20 cellular contexts compared by ENCODE assay signal in the genomic region with DNA sequence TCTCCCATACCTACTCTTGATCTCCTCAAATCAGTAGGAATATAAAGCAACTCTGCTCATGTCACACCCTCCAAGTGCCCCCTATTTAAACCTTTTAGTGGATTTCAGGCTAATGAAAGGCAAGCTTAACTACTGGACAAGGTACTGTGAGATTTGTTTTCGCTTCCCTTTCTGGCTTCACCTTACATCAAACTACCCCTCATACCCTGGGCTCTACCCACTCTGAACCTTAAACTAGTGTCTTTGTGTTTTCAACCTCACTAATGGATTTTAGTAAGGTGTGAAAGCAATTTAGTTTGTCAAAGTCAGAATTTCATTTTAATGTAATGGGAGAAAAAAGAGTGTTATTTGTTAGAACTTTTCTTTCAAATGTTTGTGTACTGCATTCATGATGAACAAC.
DNase-seq lines count a peak whose midpoint lies in the region; ATAC-seq and TF ChIP-seq lines count a peak whose summit lies in the region.
"Had no signal": no experiment of that assay in that cellular context is flagged by ENCODE, and none has a peak within 500 bp of the region (broad histone marks: within the 10 kb centered on the region; RNA-seq: fewer than 3 reads in every experiment).

No MANE protein-coding gene starts in this region.

- H3K9me3 ChIP-seq in T-helper 17 cell (ENCODE audit: control insufficient read depth, low read length, poor library complexity, severe bottlenecking) = no peaks in the 10 kb centered on the region
- H3K9me3 ChIP-seq in uterus = no peaks in the 10 kb centered on the region
- H3K9me3 ChIP-seq: A549, Caco-2, Peyer's patch had no signal

- TF ChIP-seq CTCF in Calu3 (IDR thresholded peaks at IDR 0.05; ENCODE audit: unreplicated experiment) (no peak), nephron progenitor cell (IDR thresholded peaks at IDR 0.05) (no peak), GM13976 (IDR thresholded peaks at IDR 0.05; ENCODE audit: borderline replicate concordance, control extremely low read depth, extremely low read depth, insufficient read depth, missing control alignments) (no peak), uterus (IDR thresholded peaks at IDR 0.05) (no peak)

- no peak overlapping the region for H3K4me3 ChIP-seq in uterus
- H3K4me3 ChIP-seq: A549, Peyer's patch had no signal

- no peaks in the 10 kb centered on the region for H3K27me3 ChIP-seq in uterus
- H3K27me3 ChIP-seq: Peyer's patch had no signal

- no peak for DNase-seq in activated CD4-positive, alpha-beta memory T cell treated with anti-CD3 and anti-CD28 coated beads for 36 hours
- DNase-seq in activated CD4-positive, alpha-beta memory T cell treated with anti-CD3 and anti-CD28 coated beads, Interleukin-2, amount 10 ng/mL, durations not matched to agents 7 days and 5 days = no peak
- no peak for DNase-seq in Calu3
- DNase-seq in T-helper 17 cell = no peak
- no peak for DNase-seq in nephron progenitor cell
- no peak for DNase-seq in GM13976 (ENCODE audit: low spot score)
- DNase-seq in uterus = no peak
- DNase-seq: Caco-2, GOT3, NCI-H1105, NCI-H146, NCI-H2029, NCI-H2227 treated with DMSO at 0.1 percent for 48 hours, NCI-H510A, NCI-H774, Peyer's patch had no signal

- H3K4me3 Mint-ChIP-seq in activated CD4-positive, alpha-beta memory T cell treated with anti-CD3 and anti-CD28 coated beads for 36 hours = no peak overlapping the region
- no peak overlapping the region for H3K4me3 Mint-ChIP-seq in activated CD4-positive, alpha-beta memory T cell treated with anti-CD3 and anti-CD28 coated beads, Interleukin-2, amount 10 ng/mL, durations not matched to agents 7 days and 5 days
- H3K4me3 Mint-ChIP-seq in Calu3 (ENCODE audit: low read depth, unreplicated experiment) (no peak overlapping the region), T-helper 17 cell (no peak overlapping the region), nephron progenitor cell (no peak overlapping the region)
- H3K4me3 Mint-ChIP-seq: B cell, CD14-positive monocyte, IgD-negative memory B cell had no signal

- H3K27ac ChIP-seq in uterus = no peak overlapping the region
- H3K27ac ChIP-seq: Peyer's patch had no signal

- H3K4me1 Mint-ChIP-seq in activated CD4-positive, alpha-beta memory T cell treated with anti-CD3 and anti-CD28 coated beads for 36 hours (ENCODE audit: low read depth) = peaks cover 84% of the 10 kb centered on the region
- peaks cover 70% of the 10 kb centered on the region for H3K4me1 Mint-ChIP-seq in activated CD4-positive, alpha-beta memory T cell treated with anti-CD3 and anti-CD28 coated beads, Interleukin-2, amount 10 ng/mL, durations not matched to agents 7 days and 5 days
- H3K4me1 Mint-ChIP-seq in Calu3 (ENCODE audit: low read depth, unreplicated experiment) = peaks cover 63% of the 10 kb centered on the region
- H3K4me1 Mint-ChIP-seq in T-helper 17 cell = peaks cover 51% of the 10 kb centered on the region
- peaks cover 70% of the 10 kb centered on the region for H3K4me1 Mint-ChIP-seq in nephron progenitor cell
- H3K4me1 Mint-ChIP-seq: B cell, IgD-negative memory B cell had no signal

- BruUV-seq in Calu3 (replicated peaks; lab: Mats Ljungman, UMichigan) = no TSS peak

- no peaks in the 10 kb centered on the region for H3K9me3 Mint-ChIP-seq in activated CD4-positive, alpha-beta memory T cell treated with anti-CD3 and anti-CD28 coated beads for 36 hours
- H3K9me3 Mint-ChIP-seq in activated CD4-positive, alpha-beta memory T cell treated with anti-CD3 and anti-CD28 coated beads, Interleukin-2, amount 10 ng/mL, durations not matched to agents 7 days and 5 days = no peaks in the 10 kb centered on the region
- H3K9me3 Mint-ChIP-seq in Calu3 (ENCODE audit: low read depth, unreplicated experiment) = peaks cover 2% of the 10 kb centered on the region
- no peaks in the 10 kb centered on the region for H3K9me3 Mint-ChIP-seq in nephron progenitor cell

- ATAC-seq in T-helper 17 cell = no peak
- ATAC-seq: A549 had no signal

- no peaks in the 10 kb centered on the region for H3K36me3 ChIP-seq in uterus
- H3K36me3 ChIP-seq: Peyer's patch had no signal

- intact Hi-C loops in activated CD4-positive, alpha-beta memory T cell treated with anti-CD3 and anti-CD28 coated beads for 36 hours (cut with micrococcal nuclease) = no loop called here
- intact Hi-C loops in Calu3 (cut with micrococcal nuclease; ENCODE audit: unreplicated experiment) = no loop called here
- intact Hi-C loops in uterus (cut with DNase I; ENCODE audit: low total_unique reads) = no loop called here

- H3K4me1 ChIP-seq in uterus = no peaks in the 10 kb centered on the region

- in situ Hi-C loops in GM13976 (cut with MboI; ENCODE audit: low sequenced_read_pairs, unreplicated experiment) = no loop called here

- peak overlapping the region; percentile 24 for H3K27ac Mint-ChIP-seq in activated CD4-positive, alpha-beta memory T cell treated with anti-CD3 and anti-CD28 coated beads for 36 hours
- no peak overlapping the region for H3K27ac Mint-ChIP-seq in activated CD4-positive, alpha-beta memory T cell treated with anti-CD3 and anti-CD28 coated beads, Interleukin-2, amount 10 ng/mL, durations not matched to agents 7 days and 5 days
- H3K27ac Mint-ChIP-seq in Calu3 (ENCODE audit: unreplicated experiment) (peak overlapping the region; percentile 57), T-helper 17 cell (peak overlapping the region; percentile 62), nephron progenitor cell (peak overlapping the region; percentile 3)
- H3K27ac Mint-ChIP-seq: B cell, CD14-positive monocyte, IgD-negative memory B cell had no signal

- peaks cover 7% of the 10 kb centered on the region for H3K36me3 Mint-ChIP-seq in activated CD4-positive, alpha-beta memory T cell treated with anti-CD3 and anti-CD28 coated beads for 36 hours
- H3K36me3 Mint-ChIP-seq in activated CD4-positive, alpha-beta memory T cell treated with anti-CD3 and anti-CD28 coated beads, Interleukin-2, amount 10 ng/mL, durations not matched to agents 7 days and 5 days (ENCODE audit: low read depth) = no peaks in the 10 kb centered on the region
- H3K36me3 Mint-ChIP-seq in Calu3 (ENCODE audit: insufficient read depth, unreplicated experiment) (peaks cover 23% of the 10 kb centered on the region), T-helper 17 cell (ENCODE audit: low read depth) (peaks cover 6% of the 10 kb centered on the region), nephron progenitor cell (ENCODE audit: low read depth) (no peaks in the 10 kb centered on the region)
- H3K36me3 Mint-ChIP-seq: CD14-positive monocyte, IgD-negative memory B cell had no signal

- H3K27me3 Mint-ChIP-seq in activated CD4-positive, alpha-beta memory T cell treated with anti-CD3 and anti-CD28 coated beads for 36 hours = no peaks in the 10 kb centered on the region
- H3K27me3 Mint-ChIP-seq in activated CD4-positive, alpha-beta memory T cell treated with anti-CD3 and anti-CD28 coated beads, Interleukin-2, amount 10 ng/mL, durations not matched to agents 7 days and 5 days = no peaks in the 10 kb centered on the region
- H3K27me3 Mint-ChIP-seq in Calu3 (ENCODE audit: unreplicated experiment) (no peaks in the 10 kb centered on the region), T-helper 17 cell (no peaks in the 10 kb centered on the region), nephron progenitor cell (ENCODE audit: low read depth, poor library complexity) (no peaks in the 10 kb centered on the region)
- H3K27me3 Mint-ChIP-seq: B cell had no signal

- CTCF ChIA-PET in activated CD4-positive, alpha-beta memory T cell treated with anti-CD3 and anti-CD28 coated beads for 36 hours (lab: Charles Lee) = no interaction called here
- CTCF ChIA-PET in activated CD4-positive, alpha-beta memory T cell treated with anti-CD3 and anti-CD28 coated beads, Interleukin-2, amount 10 ng/mL, durations not matched to agents 7 days and 5 days (lab: Charles Lee) = interaction anchor here (1.6 kb wide), 1 partner anchor 200 kb away, joined by 4 read pairs; no protein-coding TSS in a partner anchor
- CTCF ChIA-PET in Calu3 (lab: Charles Lee) = no interaction called here

- no peak for TF ChIP-seq POLR2A in uterus (IDR thresholded peaks at IDR 0.05)

- POLR2A ChIA-PET in activated CD4-positive, alpha-beta memory T cell treated with anti-CD3 and anti-CD28 coated beads for 36 hours (lab: Charles Lee) = interaction anchor here (1.6 kb wide), 1 partner anchor 13 kb away, joined by 5 read pairs; no protein-coding TSS in a partner anchor
- POLR2A ChIA-PET in activated CD4-positive, alpha-beta memory T cell treated with anti-CD3 and anti-CD28 coated beads, Interleukin-2, amount 10 ng/mL, durations not matched to agents 7 days and 5 days (lab: Charles Lee) = no interaction called here
